In genomic region chr9:28770226-28770625, GRCh38 we compare ENCODE assay signal across 18 cellular contexts.
"Had no signal": no experiment of that assay in that cellular context is flagged by ENCODE, and none has a peak within 500 bp of the region (broad histone marks: within the 10 kb centered on the region; RNA-seq: fewer than 3 reads in every experiment).

No MANE protein-coding gene starts in this region.

- ATAC-seq: effector memory CD8-positive, alpha-beta T cell; gastroesophageal sphincter; left cardiac atrium; left ventricle myocardium superior; naive thymus-derived CD4-positive, alpha-beta T cell; psoas muscle; right lobe of liver; stimulated activated effector memory CD8-positive, alpha-beta T cell treated with anti-CD3 and anti-CD28 coated beads, Interleukin-12 subunit alpha, Interleukin-12 subunit beta, amount 100 ng/mL, for 72 hours; stimulated activated naive CD8-positive, alpha-beta T cell treated with anti-CD3 and anti-CD28 coated beads, Interleukin-15, Interleukin-2, amounts not matched to agents 100 U/mL and 50 U/mL, for 24 hours had no signal

- DNase-seq: effector memory CD8-positive, alpha-beta T cell; kidney; left cardiac atrium; left ventricle myocardium superior; mesenchymal stem cell; naive thymus-derived CD4-positive, alpha-beta T cell; nephron progenitor cell; psoas muscle; retina; right lobe of liver; stimulated activated CD4-positive, alpha-beta T cell treated with anti-CD3 and anti-CD28 coated beads, Interleukin-4, amount 100 ng/mL, for 1 hour; stimulated activated CD8-positive, alpha-beta memory T cell treated with anti-CD3 and anti-CD28 coated beads, Interleukin-4, amount 100 ng/mL, for 48 hours; stimulated activated naive CD8-positive, alpha-beta T cell treated with anti-CD3 and anti-CD28 coated beads, Interleukin-15, Interleukin-2, amounts not matched to agents 100 U/mL and 50 U/mL, for 24 hours; tibial artery; upper lobe of left lung; uterus had no signal
